7 cellular contexts compared by ENCODE assay signal in the genomic region with DNA sequence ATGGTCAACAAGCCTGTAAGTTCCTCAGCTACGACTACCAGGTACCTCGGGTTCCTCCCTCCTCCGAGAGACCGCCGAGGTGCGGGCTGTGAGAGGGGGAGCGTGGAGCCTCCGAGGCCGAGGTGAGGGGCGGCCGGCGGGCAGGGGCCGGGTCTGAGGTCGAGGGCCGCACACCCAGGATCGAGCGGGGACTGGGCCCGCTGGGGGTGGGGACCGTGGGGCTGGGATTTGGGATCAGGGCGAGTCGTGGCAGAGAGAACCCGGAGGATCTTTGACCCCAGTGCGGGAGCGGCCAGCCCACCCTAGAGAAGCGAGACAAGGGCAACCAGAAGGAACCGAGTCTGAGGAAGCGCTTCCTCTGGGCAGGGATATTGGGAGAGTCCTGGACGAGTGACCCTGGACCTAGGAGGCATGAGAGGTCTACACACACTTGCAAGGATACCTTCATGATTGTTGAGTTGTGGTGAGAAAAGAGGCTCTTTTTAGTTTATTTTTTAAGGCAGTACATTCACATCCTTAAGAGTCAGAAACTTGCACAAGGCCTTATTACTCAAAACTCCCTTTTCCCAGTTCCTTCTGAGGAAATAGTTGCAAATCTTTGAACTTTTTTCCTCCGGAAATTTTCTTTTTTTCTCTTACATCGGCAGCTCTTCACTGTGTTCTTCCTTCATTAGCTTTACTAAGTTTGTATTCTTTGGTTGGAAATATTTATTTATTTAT. TPM values are rescaled to one million over a fixed set of nuclear protein-coding genes. Genes with fewer than 3 reads are reported as not detected.
DNase-seq lines count a peak whose midpoint lies in the region; ATAC-seq and TF ChIP-seq lines count a peak whose summit lies in the region.

No MANE protein-coding gene starts in this region.

- H3K9me3 ChIP-seq in right atrium auricular region (no peaks in the 10 kb centered on the region), skeletal muscle tissue (ENCODE audit: control insufficient read depth in 3 of 3, low read length in 3 of 3) (no peaks in the 10 kb centered on the region)

- H3K27me3 Mint-ChIP-seq in HFFc6 (ENCODE audit: insufficient read depth): peaks cover 6% of the 10 kb centered on the region
- H3K27me3 Mint-ChIP-seq in activated T-helper 17 cell treated with anti-CD3 and anti-CD28 coated beads, Interleukin-2, amount 50 U/mL, for 72 hours: no peaks in the 10 kb centered on the region

- H3K36me3 Mint-ChIP-seq in HFFc6 (ENCODE audit: low read depth): peaks cover 10% of the 10 kb centered on the region; the same call in 1 of the 2 replicates
- peaks cover 7% of the 10 kb centered on the region for H3K36me3 Mint-ChIP-seq in activated T-helper 17 cell treated with anti-CD3 and anti-CD28 coated beads, Interleukin-2, amount 50 U/mL, for 72 hours (ENCODE audit: low read depth)

- peak overlapping the region; percentile 78 to 85 for H3K4me3 ChIP-seq in right atrium auricular region
- peak overlapping the region; percentile 79 to 99 (median 94) for H3K4me3 ChIP-seq in skeletal muscle tissue (ENCODE audit: low read length in 3 of 3)

- ATAC-seq in activated T-helper 17 cell treated with anti-CD3 and anti-CD28 coated beads, Interleukin-2, amount 50 U/mL, for 72 hours (replicated peaks): no peak

- DNase-seq in HFFc6 (no peak), right atrium auricular region (ENCODE audit: low spot score) (no peak), NCI-H774 (lab: John Stamatoyannopoulos, UW) (no peak), DMS79 treated with DMSO at 0.1 percent for 48 hours (lab: John Stamatoyannopoulos, UW) (no peak), GM03348 (ENCODE audit: low spot score) (no peak)

- peak overlapping the region; percentile 99 to 100 (median 100) for H3K9ac ChIP-seq in skeletal muscle tissue (ENCODE audit: low read depth in 1 of 3, low read length in 3 of 3)

- peak overlapping the region; percentile 98 to 99 for H3K27ac ChIP-seq in right atrium auricular region
- peak overlapping the region; percentile 98 for H3K27ac ChIP-seq in skeletal muscle tissue (ENCODE audit: low read depth, low read length)

- no peak for TF ChIP-seq CTCF in HFFc6 (IDR thresholded peaks at IDR 0.05)
- no peak for TF ChIP-seq CTCF in right atrium auricular region (IDR thresholded peaks at IDR 0.05)

- H3K27ac Mint-ChIP-seq in HFFc6: peak overlapping the region; percentile 99
- peak overlapping the region; percentile 98 for H3K27ac Mint-ChIP-seq in activated T-helper 17 cell treated with anti-CD3 and anti-CD28 coated beads, Interleukin-2, amount 50 U/mL, for 72 hours

- H3K4me1 Mint-ChIP-seq in HFFc6 (ENCODE audit: low read depth): peaks cover 9% of the 10 kb centered on the region
- H3K4me1 Mint-ChIP-seq in activated T-helper 17 cell treated with anti-CD3 and anti-CD28 coated beads, Interleukin-2, amount 50 U/mL, for 72 hours: peaks cover 20% of the 10 kb centered on the region

- H3K27me3 ChIP-seq in right atrium auricular region (no peaks in the 10 kb centered on the region), skeletal muscle tissue (ENCODE audit: control insufficient read depth in 3 of 3, insufficient read depth in 3 of 3, low read length in 3 of 3) (no peaks in the 10 kb centered on the region)

- H3K36me3 ChIP-seq in right atrium auricular region (no peaks in the 10 kb centered on the region), skeletal muscle tissue (ENCODE audit: control insufficient read depth in 3 of 3, insufficient read depth in 3 of 3, low read length in 3 of 3) (no peaks in the 10 kb centered on the region)

- H3K4me3 Mint-ChIP-seq in HFFc6: peak overlapping the region; percentile 96
- peak overlapping the region; percentile 97 for H3K4me3 Mint-ChIP-seq in activated T-helper 17 cell treated with anti-CD3 and anti-CD28 coated beads, Interleukin-2, amount 50 U/mL, for 72 hours

- H3K4me1 ChIP-seq in right atrium auricular region (peaks cover 0 to 7% of the 10 kb centered on the region in 2 donors), skeletal muscle tissue (ENCODE audit: control insufficient read depth in 3 of 3, insufficient read depth in 3 of 3, low read length in 3 of 3) (peaks cover 4 to 8% (median 7%) of the 10 kb centered on the region in 3 donors)

- H3K9me3 Mint-ChIP-seq in HFFc6: no peaks in the 10 kb centered on the region
- no peaks in the 10 kb centered on the region for H3K9me3 Mint-ChIP-seq in activated T-helper 17 cell treated with anti-CD3 and anti-CD28 coated beads, Interleukin-2, amount 50 U/mL, for 72 hours

RNA-seq across cellular contexts. Expression of a gene that starts 0.4 kb away (rescaled TPM):
- 1 to 10 TPM; 1.6 to 4.2 (median 2.5) TPM for total RNA-seq in HFFc6 (2021; fragmentation: NEBNext Ultra II Directional; extraction: Animal tissue kit (Norgen Biotek cat#: 25700))
- total RNA-seq in activated T-helper 17 cell treated with anti-CD3 and anti-CD28 coated beads, Interleukin-2, amount 50 U/mL, for 72 hours: 1 to 10 TPM; 2.5 to 2.9 TPM
- total RNA-seq in right atrium auricular region: 1 to 10 TPM; 3.9 to 4.9 TPM
- total RNA-seq in skeletal muscle tissue: 8.4 TPM

RNA-seq across cellular contexts. Expression of a gene that starts 28.3 kb away (rescaled TPM):
- total RNA-seq in HFFc6 (2021; fragmentation: NEBNext Ultra II Directional; extraction: Animal tissue kit (Norgen Biotek cat#: 25700)): 100 to 1,000 TPM; 133 to 164 (median 159) TPM
- total RNA-seq in activated T-helper 17 cell treated with anti-CD3 and anti-CD28 coated beads, Interleukin-2, amount 50 U/mL, for 72 hours: 100 to 1,000 TPM; 306 to 483 TPM
- total RNA-seq in right atrium auricular region (10 to 100 TPM; 57.8 to 78.7 TPM), skeletal muscle tissue (87.2 TPM)
